ENCODE assay signal across 1 cellular context in genomic region chr13:76758738-76759137, GRCh38.
TF ChIP-seq lines count a peak whose summit lies in the region.

No MANE protein-coding gene starts in this region.

TF ChIP-seq in GM23338, 12 proteins besides CTCF, POLR2A, EP300 and RAD21 (continued from another document):
- TF ChIP-seq ZNF462 (CRISPR knock-in tag; IDR thresholded peaks at IDR 0.05) (no peak), ETS1 (IDR thresholded peaks at IDR 0.05) (no peak)
